ENCODE assay signal across 1 cellular context in genomic region chr17:28645576-28645939, GRCh38.
TF ChIP-seq lines count a peak whose summit lies in the region.

No MANE protein-coding gene starts in this region.

TF ChIP-seq in GM23338, 12 proteins besides CTCF, POLR2A, EP300 and RAD21 (continued from another document):
- TF ChIP-seq REST (IDR thresholded peaks at IDR 0.05; ENCODE audit: unreplicated experiment) = no peak
